16 cellular contexts compared by ENCODE assay signal in the genomic region with DNA sequence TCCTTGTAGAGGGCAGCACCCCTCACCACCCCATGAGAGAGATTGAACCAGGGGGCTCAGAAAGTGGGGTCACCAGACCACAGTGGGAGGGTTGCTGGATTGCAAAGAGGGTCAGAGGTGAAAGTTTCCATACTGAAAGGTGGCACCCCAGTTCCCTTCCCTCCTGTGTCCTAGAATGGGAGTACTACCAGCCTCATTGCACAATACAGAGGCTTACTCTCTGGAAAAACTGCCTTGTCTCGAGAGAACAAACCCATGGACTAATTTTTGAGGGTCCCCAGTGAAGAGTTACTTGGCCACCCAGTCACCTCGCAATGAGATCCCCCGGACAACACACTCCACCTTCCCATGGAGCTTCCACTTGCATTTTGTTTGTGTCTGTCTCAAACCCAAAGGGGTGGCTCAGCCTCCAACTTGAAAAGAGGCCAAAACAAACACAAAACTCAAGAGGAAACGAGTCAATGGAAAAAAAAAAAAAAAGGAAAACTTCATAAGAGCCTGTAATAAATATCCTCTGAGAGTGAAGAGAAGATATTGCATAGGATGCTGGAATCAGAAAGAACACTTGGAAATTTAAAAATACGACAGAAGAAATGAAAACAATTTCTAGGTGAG. TPM values are rescaled to one million over a fixed set of nuclear protein-coding genes. Genes with fewer than 3 reads are reported as not detected.
DNase-seq lines count a peak whose midpoint lies in the region; ATAC-seq, FAIRE-seq and TF ChIP-seq lines count a peak whose summit lies in the region.
"Had no signal": no experiment of that assay in that cellular context is flagged by ENCODE, and none has a peak within 500 bp of the region (broad histone marks: within the 10 kb centered on the region; RNA-seq: fewer than 3 reads in every experiment).

No MANE protein-coding gene starts in this region.

- H3K27me3 ChIP-seq in HepG2 (ENCODE audit: control insufficient read depth in 1 of 2, insufficient read depth in 2 of 2, low read length in 2 of 2), result no peaks in the 10 kb centered on the region
- no peaks in the 10 kb centered on the region for H3K27me3 ChIP-seq in foreskin keratinocyte
- H3K27me3 ChIP-seq: esophagus squamous epithelium had no signal

- H3K4me1 ChIP-seq in A549 (peaks cover 18% of the 10 kb centered on the region), HepG2 (ENCODE audit: insufficient read depth, low read length) (peaks cover 17% of the 10 kb centered on the region), foreskin keratinocyte (no peaks in the 10 kb centered on the region)
- H3K4me1 ChIP-seq: parathyroid adenoma had no signal

- no peaks in the 10 kb centered on the region for H3K79me2 ChIP-seq in HepG2 (ENCODE audit: insufficient read depth, low read length)
- H3K79me2 ChIP-seq: parathyroid adenoma had no signal

- POLR2A ChIA-PET in A549 (lab: Yijun Ruan, JAX), result interaction anchor here (1.1 kb wide), 1 partner anchor 23 kb away, joined by 3 read pairs; no protein-coding TSS in a partner anchor
- POLR2A ChIA-PET in HepG2 (lab: Yijun Ruan, JAX), result interaction anchor here (1.0 to 1.9 kb wide), 3 partner anchors 10 to 20 kb away, joined by 6 to 12 read pairs (median 7); a partner anchor contains a TSS

- H4K20me1 ChIP-seq in HepG2 (ENCODE audit: insufficient read depth, low read length), result no peaks in the 10 kb centered on the region

- no peak overlapping the region for H3K9ac ChIP-seq in HepG2 (ENCODE audit: insufficient read depth, low read depth, low read length)
- H3K9ac ChIP-seq: parathyroid adenoma had no signal

- WGBS in A549 (ENCODE audit: missing lambda C conversion rate), result 19% methylated on average over 5 of the region's 5 CpGs
- 67% methylated on average over 5 of the region's 5 CpGs for WGBS in HepG2 (ENCODE audit: low lambda C conversion rate)

- no peaks in the 10 kb centered on the region for H3K9me3 Mint-ChIP-seq in chondrocyte (ENCODE audit: low read depth)

- H3K4me2 ChIP-seq in A549 (peak overlapping the region; percentile 45), HepG2 (ENCODE audit: low read depth, low read length) (no peak overlapping the region)

- H3K27me3 Mint-ChIP-seq in chondrocyte (ENCODE audit: low read depth), result no peaks in the 10 kb centered on the region

- TF ChIP-seq CTCF in A549 (IDR thresholded peaks at IDR 0.05) (no peak), chondrocyte (IDR thresholded peaks at IDR 0.05) (no peak), HepG2 (CRISPR knock-in tag; IDR thresholded peaks at IDR 0.05) (no peak), foreskin keratinocyte (conservative IDR thresholded peaks at IDR 0.05) (no peak)

- TF ChIP-seq RAD21 in A549 (conservative IDR thresholded peaks at IDR 0.05 in 1 of 2, IDR thresholded peaks at IDR 0.05 in 1 of 2) (no peak), HepG2 (CRISPR knock-in tag; IDR thresholded peaks at IDR 0.05) (no peak)

- H3K9me3 ChIP-seq in A549, result no peaks in the 10 kb centered on the region
- H3K9me3 ChIP-seq in HepG2 (ENCODE audit: low read length), result no peaks in the 10 kb centered on the region
- H3K9me3 ChIP-seq: esophagus squamous epithelium had no signal

- peak overlapping the region; percentile 21 to 70; a peak in 3 of 6 replicates for H3K27ac ChIP-seq in A549
- no peak overlapping the region for H3K27ac ChIP-seq in HepG2 (ENCODE audit: extremely low read length, insufficient read depth, low read length)
- no peak overlapping the region for H3K27ac ChIP-seq in foreskin keratinocyte
- H3K27ac ChIP-seq: esophagus squamous epithelium, parathyroid adenoma had no signal

- in situ Hi-C loops in HepG2 (cut with HindIII; ENCODE audit: extremely low pct_ligation_motif_present, low pct_unique_long_range_greater_than_20kb), result no loop called here

- no peak overlapping the region for H3K4me3 Mint-ChIP-seq in chondrocyte (ENCODE audit: unreplicated experiment)

- H3K4me1 Mint-ChIP-seq in chondrocyte (ENCODE audit: low read depth), result peaks cover 16% of the 10 kb centered on the region

- TF ChIP-seq POLR2A in A549 (IDR thresholded peaks at IDR 0.05; ENCODE audit: low read length), result no peak
- TF ChIP-seq POLR2A in HepG2 (IDR thresholded peaks at IDR 0.05; ENCODE audit: insufficient read depth in 1 of 2, low read depth in 2 of 2, low read length in 2 of 2), result no peak

- DNase-seq in A549 (ENCODE audit: low read depth in 1 of 2, low spot score in 1 of 2) (no peak), NCI-H1105 (lab: John Stamatoyannopoulos, UW) (peak; percentile 44), chondrocyte (ENCODE audit: low spot score) (peak; percentile 11), HepG2 (ENCODE audit: low spot score) (no peak), NCI-H510A (lab: John Stamatoyannopoulos, UW) (no peak), foreskin keratinocyte (no peak)
- DNase-seq in stimulated activated CD4-positive, alpha-beta T cell treated with anti-CD3 and anti-CD28 coated beads, Interleukin-4, amount 100 ng/mL, for 24 hours, result no peak
- DNase-seq: activated CD8-positive, alpha-beta memory T cell treated with anti-CD3 and anti-CD28 coated beads, Interleukin-2, amount 50 U/mL, for 4 hours; esophagus squamous epithelium; NCI-H2081 treated with DMSO at 0.1 percent for 48 hours had no signal

- no peak for FAIRE-seq in A549 (lab: Jason Lieb, UNC)
- FAIRE-seq in HepG2 (lab: Jason Lieb, UNC), result no peak
- FAIRE-seq: G401.6, islet of Langerhans had no signal

- peaks cover 34% of the 10 kb centered on the region for H3K36me3 Mint-ChIP-seq in chondrocyte (ENCODE audit: low read depth)

- H3K36me3 ChIP-seq in HepG2 (replicated peaks in 1 of 2; ENCODE audit: control insufficient read depth in 1 of 2, insufficient read depth in 2 of 2, low read length in 2 of 2), result peaks cover 31 to 69% of the 10 kb centered on the region in 2 experiments
- H3K36me3 ChIP-seq: esophagus squamous epithelium had no signal

- BruUV-seq in HepG2 (replicated peaks; lab: Mats Ljungman, UMichigan), result no TSS peak

- no peak overlapping the region for H2AFZ ChIP-seq in HepG2 (ENCODE audit: low read length)
- H2AFZ ChIP-seq: parathyroid adenoma had no signal

- peak overlapping the region; percentile 87 for H3K27ac Mint-ChIP-seq in chondrocyte (ENCODE audit: unreplicated experiment)

- H3K4me3 ChIP-seq in A549, result no peak overlapping the region
- no peak overlapping the region for H3K4me3 ChIP-seq in HepG2 (replicated peaks in 1 of 3; ENCODE audit: insufficient read depth in 1 of 3, low read depth in 2 of 3, low read length in 3 of 3)
- H3K4me3 ChIP-seq: esophagus squamous epithelium had no signal

- TF ChIP-seq EP300 in A549 (IDR thresholded peaks at IDR 0.05), result no peak
- no peak for TF ChIP-seq EP300 in HepG2 (IDR thresholded peaks at IDR 0.05; ENCODE audit: low read depth in 2 of 2, low read length in 2 of 2)
- TF ChIP-seq EP300 in HepG2 (CRISPR knock-in tag; IDR thresholded peaks at IDR 0.05; ENCODE audit: borderline replicate concordance), result no peak

- ATAC-seq in A549 (no peak), HepG2 (no peak), GM19463 (IDR thresholded peaks at IDR 0.05; ENCODE audit: unreplicated experiment) (no peak), foreskin keratinocyte (no peak)

- CTCF ChIA-PET in A549 (lab: Yijun Ruan, JAX) (interaction anchor here (0.7 to 6.6 kb wide), 11 partner anchors 13 to 276 kb away, joined by 3 to 39 read pairs (median 4); no protein-coding TSS in a partner anchor), HepG2 (lab: Yijun Ruan, JAX; ENCODE audit: low intra/inter-chr PET ratio, low total read pairs) (no interaction called here)

- intact Hi-C loops in HepG2 (cut with micrococcal nuclease; ENCODE audit: unreplicated experiment), result no loop called here

RNA-seq across cellular contexts. Expression of a gene that starts 18.6 kb away (rescaled TPM):
- polyA plus RNA-seq in A549 (2011; rRNA removed), result 0.22 and 0.24 TPM in 2 replicates
- polyA plus RNA-seq in A549 (2012; cell fraction: cytosol; rRNA removed), result 0.18 and 0.29 TPM in 2 replicates
- 0.16 and 0.54 TPM in 2 replicates for polyA plus RNA-seq in A549 (2012; cell fraction: nucleus; rRNA removed)
- polyA plus RNA-seq in A549 (2017; fragmentation: RNase III; extraction: RNeasy Plus Mini Kit Qiagen cat#74134 plus additional on column Dnase treatment), result 0.50 to 0.57 TPM (median 0.53 TPM) in 3 replicates
- polyA minus RNA-seq in A549 (2011; rRNA and poly(A)+ RNA removed), result not detected in 2 replicates
- total RNA-seq in chondrocyte, result 0.25 to 0.51 TPM (median 0.36 TPM) in 3 replicates
- total RNA-seq in HepG2 (2016; rRNA removed; fragmentation: Illumina TruSeq; extraction: Trizol), result not detected in 2 replicates
- not detected in 2 replicates for total RNA-seq in HepG2 (2016; cell fraction: cytosol; rRNA removed; fragmentation: Illumina TruSeq; extraction: Trizol; ENCODE audit: low read depth)
- total RNA-seq in HepG2 (2016; cell fraction: insoluble cytoplasmic fraction; rRNA removed; fragmentation: Illumina TruSeq; extraction: Trizol), result 0.13 TPM in 1 of 2 replicates, not detected in the other
- not detected in 2 replicates for total RNA-seq in HepG2 (2016; cell fraction: membrane; rRNA removed; fragmentation: Illumina TruSeq; extraction: Trizol)
- not detected in 2 replicates for total RNA-seq in HepG2 (2016; cell fraction: nucleus; rRNA removed; fragmentation: Illumina TruSeq; extraction: Trizol)
- not detected in 2 replicates for polyA plus RNA-seq in HepG2 (2011; rRNA removed)
- not detected in 2 replicates for polyA plus RNA-seq in HepG2 (2011; cell fraction: cytosol; rRNA removed)
- not detected in 2 replicates for polyA plus RNA-seq in HepG2 (2011; cell fraction: nucleus; rRNA removed)
- polyA plus RNA-seq in HepG2 (2012), result not detected in 2 replicates
- not detected in 2 replicates for polyA plus RNA-seq in HepG2 (2016; cell fraction: cytosol; fragmentation: Illumina TruSeq; extraction: Trizol; ENCODE audit: low read depth)
- not detected in 2 replicates for polyA plus RNA-seq in HepG2 (2016; cell fraction: insoluble cytoplasmic fraction; fragmentation: Illumina TruSeq; extraction: Trizol; ENCODE audit: low read depth)
- not detected in 2 replicates for polyA plus RNA-seq in HepG2 (2016; cell fraction: membrane; fragmentation: Illumina TruSeq; extraction: Trizol; ENCODE audit: low read depth)
- not detected in 2 replicates for polyA plus RNA-seq in HepG2 (2016; cell fraction: nucleus; fragmentation: Illumina TruSeq; extraction: Trizol; ENCODE audit: insufficient read depth, low read depth)
- not detected in 2 replicates for polyA minus RNA-seq in HepG2 (2011; rRNA and poly(A)+ RNA removed; ENCODE audit: low replicate concordance)
- not detected in 2 replicates for polyA minus RNA-seq in HepG2 (2011; cell fraction: cytosol; rRNA and poly(A)+ RNA removed)
- not detected in 2 replicates for polyA minus RNA-seq in HepG2 (2011; cell fraction: nucleus; rRNA and poly(A)+ RNA removed)
- 0.88 and 1.3 TPM in 2 replicates for total RNA-seq in foreskin keratinocyte
- polyA plus RNA-seq in foreskin keratinocyte, result 1.2 TPM in 2 replicates
- total RNA-seq: H4, temporal lobe had no signal

RNA-seq across cellular contexts. Expression of a gene that starts 19.9 kb away (rescaled TPM):
- polyA plus RNA-seq in A549 (2011; rRNA removed), result 3.8 and 5.3 TPM in 2 replicates
- polyA plus RNA-seq in A549 (2012; cell fraction: cytosol; rRNA removed), result 1.9 and 2.5 TPM in 2 replicates
- polyA plus RNA-seq in A549 (2012; cell fraction: nucleus; rRNA removed), result 9.2 and 12.7 TPM in 2 replicates
- polyA plus RNA-seq in A549 (2017; fragmentation: RNase III; extraction: RNeasy Plus Mini Kit Qiagen cat#74134 plus additional on column Dnase treatment), result 9.3 to 12.5 TPM (median 9.9 TPM) in 3 replicates
- polyA minus RNA-seq in A549 (2011; rRNA and poly(A)+ RNA removed), result 5.9 and 6.5 TPM in 2 replicates
- total RNA-seq in chondrocyte, result 46.5 to 64.9 TPM (median 48.1 TPM) in 3 replicates
- 34.6 and 60.4 TPM in 2 replicates for total RNA-seq in HepG2 (2016; rRNA removed; fragmentation: Illumina TruSeq; extraction: Trizol)
- total RNA-seq in HepG2 (2016; cell fraction: cytosol; rRNA removed; fragmentation: Illumina TruSeq; extraction: Trizol; ENCODE audit: low read depth), result 15.6 and 16.8 TPM in 2 replicates
- total RNA-seq in HepG2 (2016; cell fraction: insoluble cytoplasmic fraction; rRNA removed; fragmentation: Illumina TruSeq; extraction: Trizol), result 26.1 and 65.2 TPM in 2 replicates
- total RNA-seq in HepG2 (2016; cell fraction: membrane; rRNA removed; fragmentation: Illumina TruSeq; extraction: Trizol), result 26.0 and 27.7 TPM in 2 replicates
- total RNA-seq in HepG2 (2016; cell fraction: nucleus; rRNA removed; fragmentation: Illumina TruSeq; extraction: Trizol), result 86.6 and 113 TPM in 2 replicates
- 91.6 and 133 TPM in 2 replicates for polyA plus RNA-seq in HepG2 (2011; rRNA removed)
- polyA plus RNA-seq in HepG2 (2011; cell fraction: cytosol; rRNA removed), result 71.6 and 76.1 TPM in 2 replicates
- polyA plus RNA-seq in HepG2 (2011; cell fraction: nucleus; rRNA removed), result 264 and 286 TPM in 2 replicates
- 157 and 182 TPM in 2 replicates for polyA plus RNA-seq in HepG2 (2012)
- polyA plus RNA-seq in HepG2 (2016; cell fraction: cytosol; fragmentation: Illumina TruSeq; extraction: Trizol; ENCODE audit: low read depth), result 14.0 and 14.9 TPM in 2 replicates
- 44.3 and 62.9 TPM in 2 replicates for polyA plus RNA-seq in HepG2 (2016; cell fraction: insoluble cytoplasmic fraction; fragmentation: Illumina TruSeq; extraction: Trizol; ENCODE audit: low read depth)
- 31.7 and 35.7 TPM in 2 replicates for polyA plus RNA-seq in HepG2 (2016; cell fraction: membrane; fragmentation: Illumina TruSeq; extraction: Trizol; ENCODE audit: low read depth)
- polyA plus RNA-seq in HepG2 (2016; cell fraction: nucleus; fragmentation: Illumina TruSeq; extraction: Trizol; ENCODE audit: insufficient read depth, low read depth), result 327 and 338 TPM in 2 replicates
- polyA minus RNA-seq in HepG2 (2011; rRNA and poly(A)+ RNA removed; ENCODE audit: low replicate concordance), result 0.07 and 103 TPM in 2 replicates
- polyA minus RNA-seq in HepG2 (2011; cell fraction: cytosol; rRNA and poly(A)+ RNA removed), result 60.8 and 79.8 TPM in 2 replicates
- polyA minus RNA-seq in HepG2 (2011; cell fraction: nucleus; rRNA and poly(A)+ RNA removed), result 44.8 and 60.0 TPM in 2 replicates
- total RNA-seq in foreskin keratinocyte, result 42.1 and 90.9 TPM in 2 replicates
- polyA plus RNA-seq in foreskin keratinocyte, result 37.0 and 78.2 TPM in 2 replicates

RNA-seq across cellular contexts. Expression of a gene that starts 43.7 kb away (rescaled TPM):
- polyA plus RNA-seq in A549 (2011; rRNA removed) (1.2 and 1.7 TPM in 2 replicates), A549 (2017; fragmentation: RNase III; extraction: RNeasy Plus Mini Kit Qiagen cat#74134 plus additional on column Dnase treatment) (2.3 to 2.8 TPM (median 2.7 TPM) in 3 replicates), HepG2 (2011; rRNA removed) (not detected in 2 replicates), foreskin keratinocyte (0.47 and 0.63 TPM in 2 replicates)
- 4.9 and 5.6 TPM in 2 replicates for polyA plus RNA-seq in A549 (2012; cell fraction: cytosol; rRNA removed)
- 3.3 and 4.5 TPM in 2 replicates for polyA plus RNA-seq in A549 (2012; cell fraction: nucleus; rRNA removed)
- 0.29 and 0.88 TPM in 2 replicates for polyA minus RNA-seq in A549 (2011; rRNA and poly(A)+ RNA removed)
- total RNA-seq in chondrocyte (0.97 to 2.7 TPM (median 2.1 TPM) in 3 replicates), HepG2 (2016; rRNA removed; fragmentation: Illumina TruSeq; extraction: Trizol) (not detected in 2 replicates), foreskin keratinocyte (0.11 and 0.14 TPM in 2 replicates)
- 0.09 TPM in 1 of 2 replicates, not detected in the other for total RNA-seq in HepG2 (2016; cell fraction: cytosol; rRNA removed; fragmentation: Illumina TruSeq; extraction: Trizol; ENCODE audit: low read depth)
- not detected in 2 replicates for total RNA-seq in HepG2 (2016; cell fraction: insoluble cytoplasmic fraction; rRNA removed; fragmentation: Illumina TruSeq; extraction: Trizol)
- total RNA-seq in HepG2 (2016; cell fraction: membrane; rRNA removed; fragmentation: Illumina TruSeq; extraction: Trizol), result not detected in 2 replicates
- total RNA-seq in HepG2 (2016; cell fraction: nucleus; rRNA removed; fragmentation: Illumina TruSeq; extraction: Trizol), result not detected in 2 replicates
- polyA plus RNA-seq in HepG2 (2011; cell fraction: cytosol; rRNA removed), result not detected in 2 replicates
- not detected in 2 replicates for polyA plus RNA-seq in HepG2 (2011; cell fraction: nucleus; rRNA removed)
- not detected in 2 replicates for polyA plus RNA-seq in HepG2 (2012)
- polyA plus RNA-seq in HepG2 (2016; cell fraction: cytosol; fragmentation: Illumina TruSeq; extraction: Trizol; ENCODE audit: low read depth), result 0.09 TPM in 1 of 2 replicates, not detected in the other
- polyA plus RNA-seq in HepG2 (2016; cell fraction: insoluble cytoplasmic fraction; fragmentation: Illumina TruSeq; extraction: Trizol; ENCODE audit: low read depth), result not detected in 2 replicates
- not detected in 2 replicates for polyA plus RNA-seq in HepG2 (2016; cell fraction: membrane; fragmentation: Illumina TruSeq; extraction: Trizol; ENCODE audit: low read depth)
- polyA plus RNA-seq in HepG2 (2016; cell fraction: nucleus; fragmentation: Illumina TruSeq; extraction: Trizol; ENCODE audit: insufficient read depth, low read depth), result not detected in 2 replicates
- polyA minus RNA-seq in HepG2 (2011; rRNA and poly(A)+ RNA removed; ENCODE audit: low replicate concordance), result 1.7 TPM in 1 of 2 replicates, not detected in the other
- polyA minus RNA-seq in HepG2 (2011; cell fraction: cytosol; rRNA and poly(A)+ RNA removed), result 1.3 TPM in 1 of 2 replicates, not detected in the other
- 0.26 TPM in 1 of 2 replicates, not detected in the other for polyA minus RNA-seq in HepG2 (2011; cell fraction: nucleus; rRNA and poly(A)+ RNA removed)
- total RNA-seq: H4 had no signal

Comparison
In these comparisons a context has a peak if more than half of its experiments do, and no peak if none do; other contexts are left out.
1. DNase-seq: peak in NCI-H1105 (single experiment) and chondrocyte (single experiment); none in A549 (0 of 2), HepG2 (single experiment), NCI-H510A (single experiment), stimulated activated CD4-positive, alpha-beta T cell treated with anti-CD3 and anti-CD28 coated beads, Interleukin-4, amount 100 ng/mL, for 24 hours (single experiment) and foreskin keratinocyte (0 of 2).
2. H3K27ac ChIP-seq: peak in A549 (2 of 2); none in HepG2 (single experiment) and foreskin keratinocyte (single experiment).